Comparison of ENCODE assay signal across 1 cellular context in the genomic region with DNA sequence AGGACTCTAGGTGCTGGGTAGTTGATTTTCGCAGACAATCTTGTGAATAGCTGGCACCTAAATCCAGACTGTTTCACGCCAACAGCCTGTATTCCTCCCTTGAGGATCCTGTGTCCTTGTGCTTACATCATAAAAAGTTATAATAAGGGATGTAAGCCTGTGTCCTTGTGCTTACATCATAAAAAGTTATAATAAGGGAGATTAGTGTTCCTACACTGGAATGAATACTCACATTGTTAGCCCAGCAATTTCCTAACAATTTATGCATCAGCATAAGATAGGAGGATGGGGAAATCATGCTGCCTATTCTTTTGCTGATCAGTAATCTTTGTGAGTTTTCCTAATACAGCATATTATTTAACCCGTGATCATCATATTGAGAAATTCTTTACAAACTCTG.
TF ChIP-seq lines count a peak whose summit lies in the region.

No MANE protein-coding gene starts in this region.

TF ChIP-seq in GM12878, 131 proteins besides CTCF, POLR2A, EP300 and RAD21 (continued from another document):
- TF ChIP-seq, protein P1, sequence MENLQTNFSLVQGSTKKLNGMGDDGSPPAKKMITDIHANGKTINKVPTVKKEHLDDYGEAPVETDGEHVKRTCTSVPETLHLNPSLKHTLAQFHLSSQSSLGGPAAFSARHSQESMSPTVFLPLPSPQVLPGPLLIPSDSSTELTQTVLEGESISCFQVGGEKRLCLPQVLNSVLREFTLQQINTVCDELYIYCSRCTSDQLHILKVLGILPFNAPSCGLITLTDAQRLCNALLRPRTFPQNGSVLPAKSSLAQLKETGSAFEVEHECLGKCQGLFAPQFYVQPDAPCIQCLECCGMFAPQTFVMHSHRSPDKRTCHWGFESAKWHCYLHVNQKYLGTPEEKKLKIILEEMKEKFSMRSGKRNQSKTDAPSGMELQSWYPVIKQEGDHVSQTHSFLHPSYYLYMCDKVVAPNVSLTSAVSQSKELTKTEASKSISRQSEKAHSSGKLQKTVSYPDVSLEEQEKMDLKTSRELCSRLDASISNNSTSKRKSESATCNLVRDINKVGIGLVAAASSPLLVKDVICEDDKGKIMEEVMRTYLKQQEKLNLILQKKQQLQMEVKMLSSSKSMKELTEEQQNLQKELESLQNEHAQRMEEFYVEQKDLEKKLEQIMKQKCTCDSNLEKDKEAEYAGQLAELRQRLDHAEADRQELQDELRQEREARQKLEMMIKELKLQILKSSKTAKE (IDR thresholded peaks at IDR 0.05; ENCODE audit: low read depth, poor library complexity, severe bottlenecking), result no peak
- TF ChIP-seq ZZZ3 (IDR thresholded peaks at IDR 0.05; ENCODE audit: control insufficient read depth, insufficient read length, low read depth), result no peak
- TF ChIP-seq, protein P2, sequence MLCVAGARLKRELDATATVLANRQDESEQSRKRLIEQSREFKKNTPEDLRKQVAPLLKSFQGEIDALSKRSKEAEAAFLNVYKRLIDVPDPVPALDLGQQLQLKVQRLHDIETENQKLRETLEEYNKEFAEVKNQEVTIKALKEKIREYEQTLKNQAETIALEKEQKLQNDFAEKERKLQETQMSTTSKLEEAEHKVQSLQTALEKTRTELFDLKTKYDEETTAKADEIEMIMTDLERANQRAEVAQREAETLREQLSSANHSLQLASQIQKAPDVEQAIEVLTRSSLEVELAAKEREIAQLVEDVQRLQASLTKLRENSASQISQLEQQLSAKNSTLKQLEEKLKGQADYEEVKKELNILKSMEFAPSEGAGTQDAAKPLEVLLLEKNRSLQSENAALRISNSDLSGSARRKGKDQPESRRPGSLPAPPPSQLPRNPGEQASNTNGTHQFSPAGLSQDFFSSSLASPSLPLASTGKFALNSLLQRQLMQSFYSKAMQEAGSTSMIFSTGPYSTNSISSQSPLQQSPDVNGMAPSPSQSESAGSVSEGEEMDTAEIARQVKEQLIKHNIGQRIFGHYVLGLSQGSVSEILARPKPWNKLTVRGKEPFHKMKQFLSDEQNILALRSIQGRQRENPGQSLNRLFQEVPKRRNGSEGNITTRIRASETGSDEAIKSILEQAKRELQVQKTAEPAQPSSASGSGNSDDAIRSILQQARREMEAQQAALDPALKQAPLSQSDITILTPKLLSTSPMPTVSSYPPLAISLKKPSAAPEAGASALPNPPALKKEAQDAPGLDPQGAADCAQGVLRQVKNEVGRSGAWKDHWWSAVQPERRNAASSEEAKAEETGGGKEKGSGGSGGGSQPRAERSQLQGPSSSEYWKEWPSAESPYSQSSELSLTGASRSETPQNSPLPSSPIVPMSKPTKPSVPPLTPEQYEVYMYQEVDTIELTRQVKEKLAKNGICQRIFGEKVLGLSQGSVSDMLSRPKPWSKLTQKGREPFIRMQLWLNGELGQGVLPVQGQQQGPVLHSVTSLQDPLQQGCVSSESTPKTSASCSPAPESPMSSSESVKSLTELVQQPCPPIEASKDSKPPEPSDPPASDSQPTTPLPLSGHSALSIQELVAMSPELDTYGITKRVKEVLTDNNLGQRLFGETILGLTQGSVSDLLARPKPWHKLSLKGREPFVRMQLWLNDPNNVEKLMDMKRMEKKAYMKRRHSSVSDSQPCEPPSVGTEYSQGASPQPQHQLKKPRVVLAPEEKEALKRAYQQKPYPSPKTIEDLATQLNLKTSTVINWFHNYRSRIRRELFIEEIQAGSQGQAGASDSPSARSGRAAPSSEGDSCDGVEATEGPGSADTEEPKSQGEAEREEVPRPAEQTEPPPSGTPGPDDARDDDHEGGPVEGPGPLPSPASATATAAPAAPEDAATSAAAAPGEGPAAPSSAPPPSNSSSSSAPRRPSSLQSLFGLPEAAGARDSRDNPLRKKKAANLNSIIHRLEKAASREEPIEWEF (IDR thresholded peaks at IDR 0.05; ENCODE audit: insufficient replicate concordance, low read depth, low read length), result no peak
- TF ChIP-seq KDM1A (IDR thresholded peaks at IDR 0.05; ENCODE audit: borderline replicate concordance), result no peak
- no peak for TF ChIP-seq PAX5 (IDR thresholded peaks at IDR 0.05; ENCODE audit: borderline replicate concordance, low read depth, low read length)
- TF ChIP-seq, protein P3, sequence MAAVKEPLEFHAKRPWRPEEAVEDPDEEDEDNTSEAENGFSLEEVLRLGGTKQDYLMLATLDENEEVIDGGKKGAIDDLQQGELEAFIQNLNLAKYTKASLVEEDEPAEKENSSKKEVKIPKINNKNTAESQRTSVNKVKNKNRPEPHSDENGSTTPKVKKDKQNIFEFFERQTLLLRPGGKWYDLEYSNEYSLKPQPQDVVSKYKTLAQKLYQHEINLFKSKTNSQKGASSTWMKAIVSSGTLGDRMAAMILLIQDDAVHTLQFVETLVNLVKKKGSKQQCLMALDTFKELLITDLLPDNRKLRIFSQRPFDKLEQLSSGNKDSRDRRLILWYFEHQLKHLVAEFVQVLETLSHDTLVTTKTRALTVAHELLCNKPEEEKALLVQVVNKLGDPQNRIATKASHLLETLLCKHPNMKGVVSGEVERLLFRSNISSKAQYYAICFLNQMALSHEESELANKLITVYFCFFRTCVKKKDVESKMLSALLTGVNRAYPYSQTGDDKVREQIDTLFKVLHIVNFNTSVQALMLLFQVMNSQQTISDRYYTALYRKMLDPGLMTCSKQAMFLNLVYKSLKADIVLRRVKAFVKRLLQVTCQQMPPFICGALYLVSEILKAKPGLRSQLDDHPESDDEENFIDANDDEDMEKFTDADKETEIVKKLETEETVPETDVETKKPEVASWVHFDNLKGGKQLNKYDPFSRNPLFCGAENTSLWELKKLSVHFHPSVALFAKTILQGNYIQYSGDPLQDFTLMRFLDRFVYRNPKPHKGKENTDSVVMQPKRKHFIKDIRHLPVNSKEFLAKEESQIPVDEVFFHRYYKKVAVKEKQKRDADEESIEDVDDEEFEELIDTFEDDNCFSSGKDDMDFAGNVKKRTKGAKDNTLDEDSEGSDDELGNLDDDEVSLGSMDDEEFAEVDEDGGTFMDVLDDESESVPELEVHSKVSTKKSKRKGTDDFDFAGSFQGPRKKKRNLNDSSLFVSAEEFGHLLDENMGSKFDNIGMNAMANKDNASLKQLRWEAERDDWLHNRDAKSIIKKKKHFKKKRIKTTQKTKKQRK (IDR thresholded peaks at IDR 0.05; ENCODE audit: low read depth, low read length), result no peak
- TF ChIP-seq ZNF217 (IDR thresholded peaks at IDR 0.05), result no peak
